19 cellular contexts compared by ENCODE assay signal in the genomic region with DNA sequence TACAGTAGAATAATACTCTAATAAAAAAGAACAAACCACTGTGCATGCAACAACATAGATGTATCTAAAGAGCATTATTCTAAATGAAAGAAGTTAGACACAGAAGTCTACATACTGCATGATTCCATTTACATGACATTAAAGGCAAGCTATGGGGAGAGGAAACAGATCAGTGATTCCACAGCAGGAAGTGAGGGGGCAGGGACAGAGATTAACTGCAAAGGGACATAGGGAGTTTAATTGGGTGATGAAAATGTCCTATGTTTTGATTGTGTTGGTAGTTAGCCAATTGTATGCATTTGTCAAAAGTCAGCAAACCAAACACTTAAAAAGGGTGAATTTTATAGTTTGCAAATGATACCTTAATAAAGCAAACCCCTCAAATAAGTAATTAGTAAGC. TPM values are rescaled to one million over a fixed set of nuclear protein-coding genes. Genes with fewer than 3 reads are reported as not detected.
"Had no signal": no experiment of that assay in that cellular context is flagged by ENCODE, and none has a peak within 500 bp of the region (broad histone marks: within the 10 kb centered on the region; RNA-seq: fewer than 3 reads in every experiment).

No MANE protein-coding gene starts in this region.

- H3K27ac Mint-ChIP-seq: activated CD4-positive, alpha-beta T cell treated with anti-CD3 and anti-CD28 coated beads, Interleukin-2, amount 10 ng/mL, durations not matched to agents 7 days and 5 days; activated naive CD4-positive, alpha-beta T cell treated with anti-CD3 and anti-CD28 coated beads, Interleukin-2, amount 50 U/mL, for 72 hours had no signal

- H3K4me1 ChIP-seq: colonic mucosa, esophagus muscularis mucosa, vagina had no signal

- H3K4me1 Mint-ChIP-seq: brain had no signal

- H3K27ac ChIP-seq: colonic mucosa, esophagus muscularis mucosa, transverse colon, vagina had no signal

- H3K4me3 Mint-ChIP-seq: activated CD4-positive, alpha-beta T cell treated with anti-CD3 and anti-CD28 coated beads, Interleukin-2, amount 10 ng/mL, durations not matched to agents 7 days and 5 days; brain had no signal

- DNase-seq: activated CD4-positive, alpha-beta T cell treated with anti-CD3 and anti-CD28 coated beads, Interleukin-2, amount 10 ng/mL, durations not matched to agents 7 days and 5 days; activated CD4-positive, CD25-positive, alpha-beta regulatory T cell; activated effector memory CD4-positive, alpha-beta T cell treated with Interleukin-2 at 50 U/mL for 16 hours; activated T-cell treated with anti-CD3 and anti-CD28 coated beads, Interleukin-2, amount 50 U/mL, for 1 hour; amygdala; central memory CD4-positive, alpha-beta T cell; colonic mucosa; left ventricle myocardium superior; mesenchymal stem cell; naive thymus-derived CD8-positive, alpha-beta T cell; nucleus accumbens; stimulated activated CD4-positive, alpha-beta T cell treated with anti-CD3 and anti-CD28 coated beads, Interleukin-2, amount 100 ng/mL, for 48 hours; stimulated activated naive CD4-positive, alpha-beta T cell treated with Interleukin-2 at 50 U/mL for 16 hours; substantia nigra; transverse colon had no signal

- ATAC-seq: activated naive CD4-positive, alpha-beta T cell treated with anti-CD3 and anti-CD28 coated beads, Interleukin-2, amount 50 U/mL, for 72 hours; left ventricle myocardium superior; naive thymus-derived CD8-positive, alpha-beta T cell had no signal

- H3K27me3 ChIP-seq: colonic mucosa, esophagus muscularis mucosa, transverse colon, vagina had no signal

- H3K36me3 Mint-ChIP-seq: brain had no signal

- H3K36me3 ChIP-seq: colonic mucosa, esophagus muscularis mucosa, transverse colon, vagina had no signal

- H3K9me3 ChIP-seq: colonic mucosa, esophagus muscularis mucosa, transverse colon, vagina had no signal

- H3K4me3 ChIP-seq: colonic mucosa, esophagus muscularis mucosa, transverse colon, vagina had no signal

- H3K27me3 Mint-ChIP-seq: activated CD4-positive, alpha-beta T cell treated with anti-CD3 and anti-CD28 coated beads, Interleukin-2, amount 10 ng/mL, durations not matched to agents 7 days and 5 days; brain; naive thymus-derived CD8-positive, alpha-beta T cell had no signal

RNA-seq across cellular contexts. Expression of a gene that starts 13.8 kb away (rescaled TPM):
- total RNA-seq: vagina had no signal
